Comparison of ENCODE assay signal across 25 cellular contexts in genomic region chr7:43234073-43234472, GRCh38.
"Had no signal": no experiment of that assay in that cellular context is flagged by ENCODE, and none has a peak within 500 bp of the region (broad histone marks: within the 10 kb centered on the region; RNA-seq: fewer than 3 reads in every experiment).

No MANE protein-coding gene starts in this region.

- DNase-seq: Kasumi-1; MM.1S; NCI-H1092 treated with DMSO at 0.1 percent for 48 hours; NCI-H1436; NCI-H187; NCI-H2029; NCI-H2081 treated with DMSO at 0.1 percent for 48 hours; NCI-H2171; NCI-H226; NCI-H446; NCI-H510A; NCI-H524 treated with DMSO at 0.1 percent for 48 hours; NCI-H69; NCI-H774; NK-92 treated with Interleukin-12 subunit alpha and Interleukin-12 subunit beta, amount 100 ng/mL, for 24 hours; PC-9; Peyer's patch; SHP77 treated with DMSO at 0.1 percent for 48 hours; SJCRH30 had no signal

- H3K27ac ChIP-seq: KMS-11, PC-9, Peyer's patch, SJCRH30 had no signal

- H3K9me3 ChIP-seq: Peyer's patch, SJCRH30 had no signal

- H3K4me3 ChIP-seq: K562, PC-9, Peyer's patch, SJCRH30 had no signal

- H3K4me1 ChIP-seq: Peyer's patch, SJCRH30 had no signal

- H2AFZ ChIP-seq: PC-9 had no signal

- H3K4me2 ChIP-seq: KMS-11, PC-9 had no signal

- H3K27ac Mint-ChIP-seq: IgD-negative memory B cell had no signal

- H3K9me3 Mint-ChIP-seq: IgD-negative memory B cell had no signal

- H3K4me1 Mint-ChIP-seq: IgD-negative memory B cell had no signal

- H3K9ac ChIP-seq: KMS-11 had no signal

- ATAC-seq: K562, Right ventricle myocardium inferior, SK-N-SH treated with all-trans-retinoic acid at 6 μM for 48 hours had no signal

- H3K27me3 ChIP-seq: Peyer's patch, SJCRH30 had no signal

- H3K36me3 ChIP-seq: Peyer's patch, SJCRH30 had no signal

- FAIRE-seq: HTR-8/SVneo, K562 had no signal
